ENCODE assay signal across 16 cellular contexts in the genomic region with DNA sequence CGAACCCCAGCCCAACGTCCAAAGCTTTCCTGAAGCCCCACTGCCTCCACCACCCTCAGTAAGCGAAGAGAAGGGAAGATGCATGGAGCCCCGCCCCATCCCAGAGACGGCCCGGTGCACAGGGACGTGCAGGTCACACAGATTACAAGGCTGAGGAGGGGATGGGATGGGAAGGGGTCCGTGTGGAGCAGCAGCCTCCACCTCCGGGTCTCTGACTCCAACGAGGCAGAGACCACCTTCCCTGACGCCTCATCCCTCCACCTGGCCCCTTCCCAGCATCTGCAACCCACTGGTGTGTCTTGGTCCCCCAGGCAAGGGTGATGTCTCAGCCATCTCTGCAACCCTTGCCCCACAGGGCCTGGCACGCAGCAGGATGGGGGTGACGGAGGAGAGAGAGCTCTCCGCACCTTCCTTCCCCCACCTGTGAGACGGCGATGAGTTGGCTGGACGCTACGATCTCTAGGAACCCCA.
"Had no signal": no experiment of that assay in that cellular context is flagged by ENCODE, and none has a peak within 500 bp of the region (broad histone marks: within the 10 kb centered on the region; RNA-seq: fewer than 3 reads in every experiment).

No MANE protein-coding gene starts in this region.

- H3K36me3 ChIP-seq: neutrophil had no signal

- ATAC-seq: activated naive CD4-positive, alpha-beta T cell treated with anti-CD3 and anti-CD28 coated beads, Interleukin-2, amount 50 U/mL, for 72 hours; body of pancreas; gastroesophageal sphincter; heart right ventricle; left colon; naive thymus-derived CD8-positive, alpha-beta T cell had no signal

- H3K9me3 Mint-ChIP-seq: activated naive CD4-positive, alpha-beta T cell treated with anti-CD3 and anti-CD28 coated beads, Interleukin-2, amount 50 U/mL, for 72 hours; central memory CD8-positive, alpha-beta T cell; endodermal cell; naive thymus-derived CD8-positive, alpha-beta T cell; stimulated activated naive CD8-positive, alpha-beta T cell treated with anti-CD3 and anti-CD28 coated beads, Interleukin-15, Interleukin-2, amounts not matched to agents 100 ng/mL and 50 ng/mL, for 24 hours had no signal

- H3K27ac ChIP-seq: body of pancreas, gastroesophageal sphincter, heart right ventricle, neutrophil, SJCRH30, upper lobe of left lung had no signal

- H3K27me3 ChIP-seq: body of pancreas, gastroesophageal sphincter, heart right ventricle, SJCRH30, upper lobe of left lung had no signal

- H3K36me3 Mint-ChIP-seq: activated naive CD4-positive, alpha-beta T cell treated with anti-CD3 and anti-CD28 coated beads, Interleukin-2, amount 50 U/mL, for 72 hours had no signal

- H3K4me1 ChIP-seq: gastroesophageal sphincter, heart right ventricle, SJCRH30, upper lobe of left lung had no signal

- H3K4me1 Mint-ChIP-seq: central memory CD8-positive, alpha-beta T cell; naive thymus-derived CD8-positive, alpha-beta T cell had no signal

- H3K27me3 Mint-ChIP-seq: naive thymus-derived CD8-positive, alpha-beta T cell; stimulated activated naive CD8-positive, alpha-beta T cell treated with anti-CD3 and anti-CD28 coated beads, Interleukin-15, Interleukin-2, amounts not matched to agents 100 ng/mL and 50 ng/mL, for 24 hours had no signal

- H3K9me3 ChIP-seq: body of pancreas, gastroesophageal sphincter, heart right ventricle, neutrophil, SJCRH30, upper lobe of left lung had no signal

- DNase-seq: activated CD4-positive, alpha-beta T cell treated with anti-CD3 and anti-CD28 coated beads for 1 hour; activated CD4-positive, alpha-beta T cell treated with anti-CD3 and anti-CD28 coated beads, Interleukin-2, amount 50 U/mL, for 4 hours; activated gamma-delta T cell; erythroblast; heart right ventricle; left colon; naive thymus-derived CD8-positive, alpha-beta T cell; SJCRH30 had no signal

- H3K27ac Mint-ChIP-seq: activated naive CD4-positive, alpha-beta T cell treated with anti-CD3 and anti-CD28 coated beads, Interleukin-2, amount 50 U/mL, for 72 hours; endodermal cell; naive thymus-derived CD8-positive, alpha-beta T cell; stimulated activated naive CD8-positive, alpha-beta T cell treated with anti-CD3 and anti-CD28 coated beads, Interleukin-15, Interleukin-2, amounts not matched to agents 100 ng/mL and 50 ng/mL, for 24 hours had no signal

- H3K4me3 Mint-ChIP-seq: central memory CD8-positive, alpha-beta T cell; endodermal cell; naive thymus-derived CD8-positive, alpha-beta T cell; stimulated activated naive CD8-positive, alpha-beta T cell treated with anti-CD3 and anti-CD28 coated beads, Interleukin-15, Interleukin-2, amounts not matched to agents 100 ng/mL and 50 ng/mL, for 24 hours had no signal

- H3K4me3 ChIP-seq: body of pancreas, gastroesophageal sphincter, heart right ventricle, SJCRH30, upper lobe of left lung had no signal
